23 cellular contexts compared by ENCODE assay signal in the genomic region with DNA sequence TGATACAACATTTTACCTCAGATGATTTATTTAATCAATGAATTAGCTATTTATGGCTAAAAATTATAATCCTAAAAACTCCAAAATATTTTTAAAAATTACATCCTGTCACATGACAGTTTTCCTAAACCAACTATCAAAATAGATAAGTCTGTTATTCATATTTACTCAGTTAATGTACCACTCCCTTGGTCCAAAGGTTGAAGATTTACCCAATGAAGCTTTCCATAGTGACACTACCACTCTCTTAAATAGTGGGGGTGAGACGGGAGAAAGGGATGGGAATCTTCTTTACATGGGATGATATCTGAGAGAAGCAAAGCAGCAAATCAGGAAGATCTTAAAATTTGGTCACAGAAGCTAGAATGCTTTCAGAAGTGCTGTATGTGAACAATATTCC. TPM values are rescaled to one million over a fixed set of nuclear protein-coding genes. Genes with fewer than 3 reads are reported as not detected.
DNase-seq lines count a peak whose midpoint lies in the region; ATAC-seq, FAIRE-seq and TF ChIP-seq lines count a peak whose summit lies in the region.
"Had no signal": no experiment of that assay in that cellular context is flagged by ENCODE, and none has a peak within 500 bp of the region (broad histone marks: within the 10 kb centered on the region; RNA-seq: fewer than 3 reads in every experiment).

No MANE protein-coding gene starts in this region.

- H3K9me3 Mint-ChIP-seq in activated naive CD4-positive, alpha-beta T cell treated with anti-CD3 and anti-CD28 coated beads, Interleukin-2, amount 10 ng/mL, durations not matched to agents 7 days and 5 days = no peaks in the 10 kb centered on the region
- H3K9me3 Mint-ChIP-seq in activated naive CD4-positive, alpha-beta T cell treated with anti-CD3 and anti-CD28 coated beads for 36 hours = no peaks in the 10 kb centered on the region
- no peaks in the 10 kb centered on the region for H3K9me3 Mint-ChIP-seq in GM23338
- H3K9me3 Mint-ChIP-seq: CD4-positive, alpha-beta memory T cell; H9 had no signal

- no peaks in the 10 kb centered on the region for H3K9me2 ChIP-seq in GM23338 (ENCODE audit: insufficient read depth)

- peak; percentile 80 for ATAC-seq in left lobe of liver
- peak; percentile 74 to 93 (median 84) for ATAC-seq in right lobe of liver
- no peak for ATAC-seq in T-helper 17 cell
- ATAC-seq in GM23338 = no peak
- ATAC-seq: HCT116 had no signal

- no peak overlapping the region for H3K4me2 ChIP-seq in GM23338

- CTCF ChIA-PET in activated naive CD4-positive, alpha-beta T cell treated with anti-CD3 and anti-CD28 coated beads, Interleukin-2, amount 10 ng/mL, durations not matched to agents 7 days and 5 days (lab: Charles Lee) = no interaction called here
- CTCF ChIA-PET in activated naive CD4-positive, alpha-beta T cell treated with anti-CD3 and anti-CD28 coated beads for 36 hours (lab: Charles Lee) = interaction anchor here (1.0 kb wide), 1 partner anchor 9 kb away, joined by 3 read pairs; no protein-coding TSS in a partner anchor

- no peaks in the 10 kb centered on the region for H4K20me1 ChIP-seq in GM23338 (replicated peaks; ENCODE audit: insufficient read depth)

- no peak overlapping the region for H3K4me3 Mint-ChIP-seq in activated naive CD4-positive, alpha-beta T cell treated with anti-CD3 and anti-CD28 coated beads, Interleukin-2, amount 10 ng/mL, durations not matched to agents 7 days and 5 days
- H3K4me3 Mint-ChIP-seq in activated naive CD4-positive, alpha-beta T cell treated with anti-CD3 and anti-CD28 coated beads for 36 hours = no peak overlapping the region
- no peak overlapping the region for H3K4me3 Mint-ChIP-seq in T-helper 17 cell
- H3K4me3 Mint-ChIP-seq in GM23338 = no peak overlapping the region
- H3K4me3 Mint-ChIP-seq: CD4-positive, alpha-beta memory T cell; H9 had no signal

- no peaks in the 10 kb centered on the region for H3K27me3 Mint-ChIP-seq in activated naive CD4-positive, alpha-beta T cell treated with anti-CD3 and anti-CD28 coated beads, Interleukin-2, amount 10 ng/mL, durations not matched to agents 7 days and 5 days
- no peaks in the 10 kb centered on the region for H3K27me3 Mint-ChIP-seq in activated naive CD4-positive, alpha-beta T cell treated with anti-CD3 and anti-CD28 coated beads for 36 hours (ENCODE audit: low read depth)
- H3K27me3 Mint-ChIP-seq in T-helper 17 cell (no peaks in the 10 kb centered on the region), GM23338 (ENCODE audit: insufficient read depth, low read depth, poor library complexity) (no peaks in the 10 kb centered on the region)
- H3K27me3 Mint-ChIP-seq: CD4-positive, alpha-beta memory T cell had no signal

- no peaks in the 10 kb centered on the region for H3K9me3 ChIP-seq in right lobe of liver
- H3K9me3 ChIP-seq in T-helper 17 cell (ENCODE audit: control insufficient read depth, low read length, poor library complexity, severe bottlenecking) = no peaks in the 10 kb centered on the region

- no peak for DNase-seq in activated naive CD4-positive, alpha-beta T cell treated with anti-CD3 and anti-CD28 coated beads, Interleukin-2, amount 10 ng/mL, durations not matched to agents 7 days and 5 days
- no peak for DNase-seq in activated naive CD4-positive, alpha-beta T cell treated with anti-CD3 and anti-CD28 coated beads for 36 hours
- DNase-seq in H54 (ENCODE audit: insufficient read length, low spot score) = no peak
- no peak for DNase-seq in left lobe of liver (ENCODE audit: low spot score)
- no peak for DNase-seq in right lobe of liver
- DNase-seq in OCI-M1 (lab: John Stamatoyannopoulos, UW) = no peak
- no peak for DNase-seq in T-helper 17 cell
- DNase-seq in GM23338 (ENCODE audit: low spot score) = no peak
- DNase-seq: ACHN, C1 segment of cervical spinal cord, Calu3, COR-L47, DMS53, DMS79 treated with DMSO at 0.1 percent for 48 hours, GF-D8, H9 had no signal

- no peaks in the 10 kb centered on the region for H3K79me2 ChIP-seq in GM23338 (replicated peaks; ENCODE audit: insufficient read depth)

- peak; percentile 15 for FAIRE-seq in H54 (lab: Jason Lieb, UNC)
- FAIRE-seq: A204.1, GM12891, GM18507, H1 had no signal

- no peak overlapping the region for H3K27ac ChIP-seq in right lobe of liver
- no peak overlapping the region for H3K27ac ChIP-seq in GM23338 (ENCODE audit: low read depth)
- H3K27ac ChIP-seq: 22Rv1 had no signal

- H3K4me3 ChIP-seq in right lobe of liver = no peak overlapping the region
- H3K4me3 ChIP-seq in GM23338 = no peak overlapping the region

- H3K4me1 Mint-ChIP-seq in activated naive CD4-positive, alpha-beta T cell treated with anti-CD3 and anti-CD28 coated beads, Interleukin-2, amount 10 ng/mL, durations not matched to agents 7 days and 5 days = no peaks in the 10 kb centered on the region
- H3K4me1 Mint-ChIP-seq in activated naive CD4-positive, alpha-beta T cell treated with anti-CD3 and anti-CD28 coated beads for 36 hours (ENCODE audit: low read depth) = no peaks in the 10 kb centered on the region
- H3K4me1 Mint-ChIP-seq in T-helper 17 cell (peaks cover 5% of the 10 kb centered on the region), GM23338 (no peaks in the 10 kb centered on the region)
- H3K4me1 Mint-ChIP-seq: H9 had no signal

- H3K36me3 Mint-ChIP-seq in activated naive CD4-positive, alpha-beta T cell treated with anti-CD3 and anti-CD28 coated beads, Interleukin-2, amount 10 ng/mL, durations not matched to agents 7 days and 5 days = peaks cover 47% of the 10 kb centered on the region
- H3K36me3 Mint-ChIP-seq in activated naive CD4-positive, alpha-beta T cell treated with anti-CD3 and anti-CD28 coated beads for 36 hours (ENCODE audit: low read depth) = peaks cover 25% of the 10 kb centered on the region
- peaks cover 9% of the 10 kb centered on the region for H3K36me3 Mint-ChIP-seq in T-helper 17 cell (ENCODE audit: low read depth)
- peaks cover under 1% of the 10 kb centered on the region; the same call in 2 of the 3 replicates for H3K36me3 Mint-ChIP-seq in GM23338 (ENCODE audit: low read depth)

- H3K27ac Mint-ChIP-seq in activated naive CD4-positive, alpha-beta T cell treated with anti-CD3 and anti-CD28 coated beads, Interleukin-2, amount 10 ng/mL, durations not matched to agents 7 days and 5 days = peak overlapping the region; percentile 7
- H3K27ac Mint-ChIP-seq in activated naive CD4-positive, alpha-beta T cell treated with anti-CD3 and anti-CD28 coated beads for 36 hours = no peak overlapping the region
- H3K27ac Mint-ChIP-seq in T-helper 17 cell (no peak overlapping the region), GM23338 (no peak overlapping the region)
- H3K27ac Mint-ChIP-seq: CD4-positive, alpha-beta memory T cell; H9 had no signal

- TF ChIP-seq POLR2A in H54 (IDR thresholded peaks at IDR 0.05; ENCODE audit: low read depth, low read length) (no peak), right lobe of liver (IDR thresholded peaks at IDR 0.05) (no peak)

- H3K4me1 ChIP-seq in right lobe of liver (peaks cover 0 to 9% (median 4%) of the 10 kb centered on the region in 4 donors), GM23338 (ENCODE audit: insufficient read depth) (no peaks in the 10 kb centered on the region)

- no peak overlapping the region for H2AFZ ChIP-seq in GM23338

- intact Hi-C loops in activated naive CD4-positive, alpha-beta T cell treated with anti-CD3 and anti-CD28 coated beads for 36 hours (cut with micrococcal nuclease) = no loop called here
- intact Hi-C loops in right lobe of liver (cut with DNase I) = no loop called here

- 9% methylated on average over 1 of the region's 1 CpG for WGBS in right lobe of liver (ENCODE audit: insufficient coverage, low coverage, low lambda C conversion rate, missing lambda C conversion rate)

- TF ChIP-seq CTCF in right lobe of liver (IDR thresholded peaks at IDR 0.05) (no peak), GM23338 (conservative IDR thresholded peaks at IDR 0.05; ENCODE audit: low read depth in 2 of 2) (no peak)

- no peaks in the 10 kb centered on the region for H3F3A ChIP-seq in GM23338 (replicated peaks; ENCODE audit: low read depth)

- peaks cover 0 to 49% (median 12%) of the 10 kb centered on the region in 4 donors for H3K36me3 ChIP-seq in right lobe of liver
- peaks cover 4% of the 10 kb centered on the region for H3K36me3 ChIP-seq in GM23338 (ENCODE audit: insufficient read depth)

- H3K27me3 ChIP-seq in right lobe of liver (no peaks in the 10 kb centered on the region), GM23338 (ENCODE audit: insufficient read depth) (no peaks in the 10 kb centered on the region)

TF ChIP-seq in GM23338, 12 proteins besides CTCF, POLR2A, EP300 and RAD21:
- TF ChIP-seq ZNF331 (CRISPR knock-in tag; IDR thresholded peaks at IDR 0.05; ENCODE audit: low read depth) (no peak), STAT1 (IDR thresholded peaks at IDR 0.05; ENCODE audit: unreplicated experiment) (no peak), NANOG (IDR thresholded peaks at IDR 0.05; ENCODE audit: borderline replicate concordance) (no peak)

RNA-seq across cellular contexts. Expression of gene XRN1, which starts 30.5 kb away (rescaled TPM):
- 10 to 100 TPM; 63.9 to 64.5 TPM for total RNA-seq in activated naive CD4-positive, alpha-beta T cell treated with anti-CD3 and anti-CD28 coated beads for 36 hours
- 22.3 TPM for total RNA-seq in left lobe of liver
- total RNA-seq in right lobe of liver = 10 to 100 TPM; 21.4 to 30.8 (median 24.8) TPM
- total RNA-seq in T-helper 17 cell = 10 to 100 TPM; 77.3 to 94.6 TPM
- total RNA-seq in GM23338 (2014; rRNA removed; shearing (Covaris generic)) = 16.6 and 17.0 TPM in 2 replicates
- polyA plus RNA-seq in GM23338 (2016; fragmentation: Nextera tagmentation; extraction: Ambion mirVana) = 10.9 and 13.6 TPM in 2 replicates

Comparison
In these comparisons a context has a peak if more than half of its experiments do, and no peak if none do; other contexts are left out.
1. ATAC-seq: peak in left lobe of liver (single experiment) and right lobe of liver (4 of 4); none in T-helper 17 cell (single experiment) and GM23338 (single experiment).